Comparison of ENCODE assay signal across 10 cellular contexts in genomic region chr2:71614976-71615768, GRCh38.
A peak's percentile ranks its signal among the peaks of the same experiment; 100 is the strongest.
DNase-seq lines count a peak whose midpoint lies in the region; TF ChIP-seq lines count a peak whose summit lies in the region.
"Had no signal": no experiment of that assay in that cellular context is flagged by ENCODE, and none has a peak within 500 bp of the region (broad histone marks: within the 10 kb centered on the region; RNA-seq: fewer than 3 reads in every experiment).

No MANE protein-coding gene starts in this region.

- H3K9me2 ChIP-seq in hepatocyte (replicated peaks; ENCODE audit: insufficient read depth) (no peaks in the 10 kb centered on the region), Karpas-422 (replicated peaks; ENCODE audit: insufficient read depth, low read length) (no peaks in the 10 kb centered on the region)

- no peaks in the 10 kb centered on the region for H3K79me2 ChIP-seq in hepatocyte
- no peaks in the 10 kb centered on the region for H3K79me2 ChIP-seq in Karpas-422 (ENCODE audit: low read length)

- TF ChIP-seq CTCF in hepatocyte (IDR thresholded peaks at IDR 0.05; ENCODE audit: poor library complexity) (no peak), sigmoid colon (IDR thresholded peaks at IDR 0.05) (no peak), GM13976 (IDR thresholded peaks at IDR 0.05; ENCODE audit: borderline replicate concordance, control extremely low read depth, extremely low read depth, insufficient read depth, missing control alignments) (no peak)

- no peak overlapping the region for H2AFZ ChIP-seq in hepatocyte
- no peak overlapping the region for H2AFZ ChIP-seq in Karpas-422 (ENCODE audit: low read length)

- H3K4me2 ChIP-seq in hepatocyte (no peak overlapping the region), Karpas-422 (ENCODE audit: low read depth, low read length, poor library complexity, severe bottlenecking) (no peak overlapping the region)

- H3K9me3 ChIP-seq in hepatocyte (ENCODE audit: low read depth) (no peaks in the 10 kb centered on the region), sigmoid colon (no peaks in the 10 kb centered on the region), Karpas-422 (ENCODE audit: low read length) (no peaks in the 10 kb centered on the region)

- no peak overlapping the region for H3K27ac ChIP-seq in hepatocyte
- H3K27ac ChIP-seq in sigmoid colon: peak overlapping the region; percentile 54 to 66 (median 62)
- no peak overlapping the region for H3K27ac ChIP-seq in Karpas-422 (ENCODE audit: low read length)

- H3K27me3 ChIP-seq in hepatocyte (no peaks in the 10 kb centered on the region), sigmoid colon (no peaks in the 10 kb centered on the region), Karpas-422 (ENCODE audit: low read length) (no peaks in the 10 kb centered on the region)

- intact Hi-C loops in sigmoid colon (cut with DNase I): loop anchor here (5.0 to 10.0 kb wide), 5 partner anchors 52 to 532 kb away; partner anchors contain the start of gene CYP26B1

- in situ Hi-C loops in GM13976 (cut with MboI; ENCODE audit: low sequenced_read_pairs, unreplicated experiment): no loop called here

- no peak for TF ChIP-seq POLR2A in sigmoid colon (IDR thresholded peaks at IDR 0.05)

- H3K4me3 ChIP-seq in hepatocyte (no peak overlapping the region), sigmoid colon (no peak overlapping the region), Karpas-422 (ENCODE audit: low read length) (no peak overlapping the region)

- DNase-seq in GM03348 (ENCODE audit: low spot score): peak; percentile 85
- DNase-seq in brain pericyte (ENCODE audit: low read depth, low spot score): peak; percentile 47
- peak; percentile 29 for DNase-seq in hepatocyte (ENCODE audit: low spot score)
- DNase-seq in sigmoid colon: peak; percentile 96
- no peak for DNase-seq in SHP77 treated with DMSO at 0.1 percent for 48 hours (lab: John Stamatoyannopoulos, UW)
- DNase-seq in GM13976 (ENCODE audit: low spot score): no peak
- no peak for DNase-seq in Karpas-422
- no peak for DNase-seq in NCI-H1417 treated with DMSO at 0.1 percent for 48 hours (lab: John Stamatoyannopoulos, UW)
- DNase-seq: DMS79, OCI-M1 had no signal

- TF ChIP-seq EP300 in sigmoid colon (IDR thresholded peaks at IDR 0.05): no peak

- 74% methylated on average over 9 of the region's 9 CpGs for WGBS in hepatocyte (ENCODE audit: low lambda C conversion rate, missing lambda C conversion rate)
- 68 to 75% methylated on average over 9 of the region's 9 CpGs for whole genome bisulfite sequencing in sigmoid colon, 2 donors

- no peak overlapping the region for H3K9ac ChIP-seq in Karpas-422 (ENCODE audit: low read length)

- H3K4me1 ChIP-seq in hepatocyte (ENCODE audit: insufficient read depth): no peaks in the 10 kb centered on the region
- peaks cover 0 to 22% (median 21%) of the 10 kb centered on the region in 4 donors for H3K4me1 ChIP-seq in sigmoid colon
- no peaks in the 10 kb centered on the region for H3K4me1 ChIP-seq in Karpas-422 (ENCODE audit: low read length)

- H4K20me1 ChIP-seq in hepatocyte (ENCODE audit: insufficient read depth, poor library complexity, severe bottlenecking) (no peaks in the 10 kb centered on the region), Karpas-422 (ENCODE audit: insufficient read depth, low read depth, low read length) (no peaks in the 10 kb centered on the region)

- H3K36me3 ChIP-seq in hepatocyte (replicated peaks; ENCODE audit: insufficient read depth, low read depth) (no peaks in the 10 kb centered on the region), sigmoid colon (peaks cover 0 to 5% (median 0%) of the 10 kb centered on the region in 4 donors), Karpas-422 (ENCODE audit: insufficient read depth, low read length) (no peaks in the 10 kb centered on the region)

Comparison
In these comparisons a context has a peak if more than half of its experiments do, and no peak if none do; other contexts are left out.
1. DNase-seq: peak in GM03348 (single experiment), brain pericyte (single experiment), hepatocyte (single experiment) and sigmoid colon (single experiment); none in SHP77 treated with DMSO at 0.1 percent for 48 hours (single experiment), GM13976 (single experiment), Karpas-422 (single experiment) and NCI-H1417 treated with DMSO at 0.1 percent for 48 hours (single experiment).
2. H3K27ac ChIP-seq: peak in sigmoid colon (4 of 4); none in hepatocyte (single experiment) and Karpas-422 (single experiment).